8 cellular contexts compared by ENCODE assay signal in genomic region chr17:1267471-1267947, GRCh38. TPM values are rescaled to one million over a fixed set of nuclear protein-coding genes. Genes with fewer than 3 reads are reported as not detected.
DNase-seq lines count a peak whose midpoint lies in the region; ATAC-seq lines count a peak whose summit lies in the region.

No MANE protein-coding gene starts in this region.

- no peaks in the 10 kb centered on the region for H3K36me3 ChIP-seq in CD4-positive, CD25-positive, alpha-beta regulatory T cell (ENCODE audit: control insufficient read depth, insufficient read depth, low read length)
- no peaks in the 10 kb centered on the region for H3K36me3 ChIP-seq in duodenal mucosa (ENCODE audit: control insufficient read depth in 1 of 2, insufficient read depth in 2 of 2, low read length in 2 of 2)

- H3K36me3 Mint-ChIP-seq in CD4-positive, CD25-positive, alpha-beta regulatory T cell, result no peaks in the 10 kb centered on the region

- no peak overlapping the region for H3K27ac ChIP-seq in CD4-positive, CD25-positive, alpha-beta regulatory T cell (ENCODE audit: insufficient read depth, low read length, poor library complexity, severe bottlenecking)
- H3K27ac ChIP-seq in duodenal mucosa (ENCODE audit: low read depth, low read length), result no peak overlapping the region

- H3K9me3 Mint-ChIP-seq in CD4-positive, CD25-positive, alpha-beta regulatory T cell, result peaks cover 0 to 3% (median 0%) of the 10 kb centered on the region in 7 donors

- H3K4me1 Mint-ChIP-seq in CD4-positive, CD25-positive, alpha-beta regulatory T cell, result peaks cover 0 to 15% (median 6%) of the 10 kb centered on the region in 4 donors

- H3K4me1 ChIP-seq in CD4-positive, CD25-positive, alpha-beta regulatory T cell (ENCODE audit: control insufficient read depth, insufficient read depth, low read length, poor library complexity, severe bottlenecking), result peaks cover 16% of the 10 kb centered on the region
- H3K4me1 ChIP-seq in duodenal mucosa (ENCODE audit: control insufficient read depth in 1 of 2, insufficient read depth in 2 of 2, low read length in 2 of 2), result peaks cover 5% of the 10 kb centered on the region in 2 donors

- H3K4me3 ChIP-seq in CD4-positive, CD25-positive, alpha-beta regulatory T cell (ENCODE audit: low read depth, low read length), result peak overlapping the region; percentile 37
- peak overlapping the region; percentile 77 to 80 for H3K4me3 ChIP-seq in duodenal mucosa (ENCODE audit: low read depth in 1 of 2, low read length in 2 of 2)

- H3K4me3 Mint-ChIP-seq in CD4-positive, CD25-positive, alpha-beta regulatory T cell, result peak overlapping the region; percentile 82 to 93 (median 90)

- H3K9ac ChIP-seq in duodenal mucosa (ENCODE audit: low read depth in 1 of 2, low read length in 2 of 2), result peak overlapping the region; percentile 68 to 79

- ATAC-seq in CD4-positive, CD25-positive, alpha-beta regulatory T cell (ENCODE audit: low read depth in 2 of 2), result no peak
- no peak for ATAC-seq in HG02852 (IDR thresholded peaks at IDR 0.05; ENCODE audit: unreplicated experiment)
- no peak for ATAC-seq in HG03159 (IDR thresholded peaks at IDR 0.05; ENCODE audit: unreplicated experiment)

- no peak for DNase-seq in CD4-positive, CD25-positive, alpha-beta regulatory T cell
- DNase-seq in NCI-H69 (lab: John Stamatoyannopoulos, UW) (peak; percentile 34), myocyte (ENCODE audit: low read depth) (peak; percentile 42), DMS79 treated with DMSO at 0.1 percent for 48 hours (lab: John Stamatoyannopoulos, UW) (no peak)
- DNase-seq in NK-92 treated with Interleukin-12 subunit alpha and Interleukin-12 subunit beta, amount 100 ng/mL, for 24 hours (lab: John Stamatoyannopoulos, UW), result no peak

- peak overlapping the region; percentile 48 to 77 (median 77) for H3K27ac Mint-ChIP-seq in CD4-positive, CD25-positive, alpha-beta regulatory T cell

- H3K9me3 ChIP-seq in CD4-positive, CD25-positive, alpha-beta regulatory T cell (ENCODE audit: control insufficient read depth in 2 of 2, low read length in 2 of 2), result no peaks in the 10 kb centered on the region
- H3K9me3 ChIP-seq in duodenal mucosa (ENCODE audit: control insufficient read depth in 1 of 2, low read length in 2 of 2), result no peaks in the 10 kb centered on the region

- no peaks in the 10 kb centered on the region for H3K27me3 ChIP-seq in CD4-positive, CD25-positive, alpha-beta regulatory T cell (ENCODE audit: control insufficient read depth, insufficient read depth, low read length)
- peaks cover 24% of the 10 kb centered on the region in 2 donors for H3K27me3 ChIP-seq in duodenal mucosa (ENCODE audit: control insufficient read depth in 1 of 2, insufficient read depth in 2 of 2, low read length in 2 of 2)

- peaks cover 8% of the 10 kb centered on the region for H3K27me3 Mint-ChIP-seq in CD4-positive, CD25-positive, alpha-beta regulatory T cell

RNA-seq across cellular contexts. Expression of gene BHLHA9, which starts 2.7 kb away (rescaled TPM):
- not detected for total RNA-seq in CD4-positive, CD25-positive, alpha-beta regulatory T cell
- not detected for polyA plus RNA-seq in CD4-positive, CD25-positive, alpha-beta regulatory T cell
- not detected in 2 replicates for total RNA-seq in myocyte
- not detected for polyA plus RNA-seq in myocyte (2012)

RNA-seq across cellular contexts. Expression of gene TRARG1, which starts 12.0 kb away (rescaled TPM):
- 0.15 TPM for total RNA-seq in CD4-positive, CD25-positive, alpha-beta regulatory T cell
- polyA plus RNA-seq in CD4-positive, CD25-positive, alpha-beta regulatory T cell, result under 1 TPM in 2 of 4 donors, not detected in 2; 0.11 to 0.14 TPM
- total RNA-seq in myocyte, result not detected in 2 replicates
- not detected for polyA plus RNA-seq in myocyte (2012)

Comparison
In these comparisons a context has a peak if more than half of its experiments do, and no peak if none do; other contexts are left out.
1. DNase-seq: peak in NCI-H69 (single experiment) and myocyte (single experiment); none in CD4-positive, CD25-positive, alpha-beta regulatory T cell (0 of 3), NK-92 treated with Interleukin-12 subunit alpha and Interleukin-12 subunit beta, amount 100 ng/mL, for 24 hours (single experiment) and DMS79 treated with DMSO at 0.1 percent for 48 hours (single experiment).